Comparison of ENCODE assay signal across 8 cellular contexts in the genomic region with DNA sequence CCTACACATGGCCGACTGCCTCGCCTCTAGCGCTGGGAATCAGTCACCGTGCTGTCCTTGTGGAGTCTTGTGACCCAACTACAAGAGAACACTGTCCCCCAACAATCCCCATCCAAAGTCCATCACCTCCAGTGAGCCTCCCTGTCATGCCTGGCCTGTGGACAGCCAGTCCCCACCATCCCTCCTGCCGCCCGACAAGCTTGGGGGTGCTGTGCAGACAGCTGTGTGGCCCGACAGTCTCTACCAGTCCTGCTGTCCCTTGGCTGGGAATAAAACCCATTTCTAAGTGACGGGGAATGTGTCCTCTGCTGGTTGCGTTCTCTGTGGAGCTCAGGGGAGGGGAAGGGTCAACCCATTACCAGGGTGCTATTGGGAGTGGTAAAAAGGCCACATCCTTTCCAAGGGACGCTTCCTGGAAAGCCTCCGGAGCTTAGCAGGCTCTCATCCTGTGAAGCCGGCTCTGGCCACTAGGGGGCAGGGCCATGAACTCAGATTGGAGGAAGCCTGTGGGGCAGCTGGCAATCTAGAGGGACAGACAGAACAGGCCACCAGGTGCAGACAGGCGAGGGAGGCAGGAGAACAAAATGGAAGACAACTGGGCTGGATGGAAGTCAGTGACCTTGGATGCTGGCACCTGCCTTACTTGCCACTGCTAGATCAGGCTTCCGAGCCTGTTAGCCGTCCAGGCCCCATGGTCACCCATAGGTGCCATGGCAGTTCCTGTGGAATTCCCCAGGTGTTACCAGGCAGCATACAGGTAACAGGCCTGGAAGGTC. TPM values are rescaled to one million over a fixed set of nuclear protein-coding genes. Genes with fewer than 3 reads are reported as not detected.
DNase-seq lines count a peak whose midpoint lies in the region; ATAC-seq, FAIRE-seq and TF ChIP-seq lines count a peak whose summit lies in the region.

No MANE protein-coding gene starts in this region.

- no peak overlapping the region for H4K5ac ChIP-seq in H1 (ENCODE audit: insufficient read length, low read depth, low read length)

- H3K36me3 Mint-ChIP-seq in activated CD4-positive, alpha-beta memory T cell treated with anti-CD3 and anti-CD28 coated beads for 36 hours: no peaks in the 10 kb centered on the region
- no peaks in the 10 kb centered on the region for H3K36me3 Mint-ChIP-seq in stimulated activated effector memory CD8-positive, alpha-beta T cell treated with anti-CD3 and anti-CD28 coated beads, Interleukin-12 subunit alpha, Interleukin-12 subunit beta, amount 100 ng/mL, for 72 hours

- H3K9me3 ChIP-seq in H1 (ENCODE audit: insufficient read depth in 2 of 2, low read depth in 1 of 2, low read length in 1 of 2): peaks cover 7 to 8% of the 10 kb centered on the region in 2 experiments; a peak in 3 of 4 replicates

- no peak overlapping the region for H3K56ac ChIP-seq in H1 (replicated peaks; ENCODE audit: insufficient read length, low read depth, low read length)

- H2AFZ ChIP-seq in H1 (ENCODE audit: low read length): 0 out of 2 replicates have a peak overlapping the region, but pooled peaks have one; percentile 60

- ATAC-seq in HG02623 (IDR thresholded peaks at IDR 0.05; ENCODE audit: unreplicated experiment): peak; percentile 80
- peak; percentile 74 for ATAC-seq in stimulated activated effector memory CD8-positive, alpha-beta T cell treated with anti-CD3 and anti-CD28 coated beads, Interleukin-12 subunit alpha, Interleukin-12 subunit beta, amount 100 ng/mL, for 72 hours

- H4K20me1 ChIP-seq in H1 (replicated peaks in 1 of 2; ENCODE audit: control insufficient read depth in 1 of 2, insufficient read depth in 2 of 2, low read length in 2 of 2): no peaks in the 10 kb centered on the region

- H3K4me2 ChIP-seq in H1 (ENCODE audit: insufficient read depth in 1 of 2, low read depth in 2 of 2, low read length in 2 of 2): no peak overlapping the region

- H3K27ac ChIP-seq in H1 (ENCODE audit: low read depth, low read length): no peak overlapping the region

- TF ChIP-seq CTCF in H1 (IDR thresholded peaks at IDR 0.05; ENCODE audit: control extremely low read depth in 1 of 3, insufficient read depth in 1 of 3, low read depth in 1 of 3, low read length in 3 of 3): peak; percentile 83 to 99 (median 90)

- H4K8ac ChIP-seq in H1 (ENCODE audit: extremely low read depth, insufficient read depth, low read length): no peak overlapping the region

- H3K27me3 Mint-ChIP-seq in activated CD4-positive, alpha-beta memory T cell treated with anti-CD3 and anti-CD28 coated beads for 36 hours: no peaks in the 10 kb centered on the region

- H3K79me2 ChIP-seq in H1 (ENCODE audit: control insufficient read depth in 1 of 2, insufficient read depth in 2 of 2, low read length in 2 of 2): no peaks in the 10 kb centered on the region

- peak overlapping the region; percentile 69; the same call in 1 of the 2 replicates for H2BK5ac ChIP-seq in H1 (ENCODE audit: low read depth, low read length)

- no peak overlapping the region for H2BK120ac ChIP-seq in H1 (replicated peaks; ENCODE audit: low read depth, low read length)

- H3K23me2 ChIP-seq in H1 (ENCODE audit: low read depth, low read length): no peaks in the 10 kb centered on the region

- H2BK15ac ChIP-seq in H1 (ENCODE audit: low read length): peak overlapping the region; percentile 35; the same call in 1 of the 2 replicates

- CTCF ChIA-PET in activated CD4-positive, alpha-beta memory T cell treated with anti-CD3 and anti-CD28 coated beads for 36 hours (lab: Charles Lee): interaction anchor here (0.6 to 4.8 kb wide), 34 partner anchors 9 to 399 kb away, joined by 3 to 38 read pairs (median 4); partner anchors contain the start of genes ACTR6, DEPDC4 and SCYL2
- CTCF ChIA-PET in H1 (lab: Charles Lee; ENCODE audit: partially characterized antibody): interaction anchor here (0.6 to 4.4 kb wide), 29 partner anchors 9 to 1063 kb away, joined by 3 to 50 read pairs (median 4); partner anchors contain the start of genes ACTR6 and GAS2L3

- no peaks in the 10 kb centered on the region for H3K27me3 ChIP-seq in H1 (replicated peaks in 1 of 4; ENCODE audit: control insufficient read depth in 3 of 4, extremely low read depth in 1 of 4, insufficient read depth in 3 of 4, low read length in 3 of 4)

- no peak overlapping the region for H3K9ac ChIP-seq in H1 (replicated peaks in 1 of 4; ENCODE audit: extremely low read depth in 1 of 4, low read depth in 3 of 4, low read length in 3 of 4)

- H3K9me3 Mint-ChIP-seq in activated CD4-positive, alpha-beta memory T cell treated with anti-CD3 and anti-CD28 coated beads for 36 hours: no peaks in the 10 kb centered on the region
- no peaks in the 10 kb centered on the region for H3K9me3 Mint-ChIP-seq in stimulated activated effector memory CD8-positive, alpha-beta T cell treated with anti-CD3 and anti-CD28 coated beads, Interleukin-12 subunit alpha, Interleukin-12 subunit beta, amount 100 ng/mL, for 72 hours

- intact Hi-C loops in activated CD4-positive, alpha-beta memory T cell treated with anti-CD3 and anti-CD28 coated beads for 36 hours (cut with micrococcal nuclease): loop anchor here (1.0 kb wide), 2 partner anchors 11 to 250 kb away; no protein-coding TSS in a partner anchor

- no peak for TF ChIP-seq EP300 in H1 (IDR thresholded peaks at IDR 0.05; ENCODE audit: borderline replicate concordance in 1 of 2, low read depth in 2 of 2, low read length in 2 of 2)

- WGBS in H1 (ENCODE audit: extremely low coverage in 1 of 2, insufficient coverage in 1 of 2, insufficient read length in 1 of 2, insufficient replicate concordance in 2 of 2, low coverage in 1 of 2, low lambda C conversion rate in 2 of 2, missing lambda C conversion rate in 1 of 2), 2 experiments: 65% methylated on average over 15 of the region's 15 CpGs; no CpG with 5 or more reads in 1 of the 2 experiments

- H3K23ac ChIP-seq in H1 (ENCODE audit: insufficient read length): no peak overlapping the region

- no peaks in the 10 kb centered on the region for H3K79me1 ChIP-seq in H1 (ENCODE audit: low read depth, low read length)

- no peak overlapping the region for H3K27ac Mint-ChIP-seq in activated CD4-positive, alpha-beta memory T cell treated with anti-CD3 and anti-CD28 coated beads for 36 hours
- H3K27ac Mint-ChIP-seq in stimulated activated effector memory CD8-positive, alpha-beta T cell treated with anti-CD3 and anti-CD28 coated beads, Interleukin-12 subunit alpha, Interleukin-12 subunit beta, amount 100 ng/mL, for 72 hours: peak overlapping the region; percentile 87

- no peak overlapping the region for H3K14ac ChIP-seq in H1 (ENCODE audit: insufficient read length)

- peaks cover 4% of the 10 kb centered on the region for H3K4me1 Mint-ChIP-seq in activated CD4-positive, alpha-beta memory T cell treated with anti-CD3 and anti-CD28 coated beads for 36 hours (ENCODE audit: low read depth)
- H3K4me1 Mint-ChIP-seq in stimulated activated effector memory CD8-positive, alpha-beta T cell treated with anti-CD3 and anti-CD28 coated beads, Interleukin-12 subunit alpha, Interleukin-12 subunit beta, amount 100 ng/mL, for 72 hours: peaks cover 12% of the 10 kb centered on the region

- peaks cover 0 to 20% (median 9%) of the 10 kb centered on the region in 4 experiments; a peak in 6 of 7 replicates for H3K4me1 ChIP-seq in H1 (replicated peaks in 1 of 4; ENCODE audit: control insufficient read depth in 3 of 4, insufficient read depth in 4 of 4, low read length in 3 of 4)

- POLR2A ChIA-PET in activated CD4-positive, alpha-beta memory T cell treated with anti-CD3 and anti-CD28 coated beads for 36 hours (lab: Charles Lee): interaction anchor here (0.9 kb wide), 1 partner anchor 9 kb away, joined by 3 read pairs; no protein-coding TSS in a partner anchor
- POLR2A ChIA-PET in H1 (lab: Charles Lee; ENCODE audit: partially characterized antibody): interaction anchor here (0.7 to 3.0 kb wide), 5 partner anchors 9 to 112 kb away, joined by 3 to 18 read pairs (median 3); partner anchors contain the start of genes DEPDC4 and SCYL2

- peak; percentile 95 for FAIRE-seq in H1 (lab: Jason Lieb, UNC)

- H4K91ac ChIP-seq in H1 (replicated peaks; ENCODE audit: insufficient read length, low read length): peak overlapping the region; percentile 79

- H2BK20ac ChIP-seq in H1 (ENCODE audit: low read length): no peak overlapping the region

- TF ChIP-seq POLR2A in H1 (IDR thresholded peaks at IDR 0.05; ENCODE audit: control extremely low read depth in 1 of 2, low read depth in 2 of 2, low read length in 2 of 2): no peak

- peak; percentile 60 for DNase-seq in NCI-H345 (lab: John Stamatoyannopoulos, UW)
- DNase-seq in NCI-H345 treated with DMSO at 0.1 percent for 48 hours (lab: John Stamatoyannopoulos, UW; ENCODE audit: unreplicated experiment): no peak
- DNase-seq in NCI-H460 (ENCODE audit: extremely low read depth, low read depth): peak; percentile 68
- DNase-seq in activated CD4-positive, alpha-beta memory T cell treated with anti-CD3 and anti-CD28 coated beads for 36 hours: peak; percentile 83
- DNase-seq in H1 (ENCODE audit: low read depth in 1 of 2, low spot score in 2 of 2): peak; percentile 79 to 98
- DNase-seq in myocyte (ENCODE audit: low read depth): peak; percentile 74
- DNase-seq in stimulated activated effector memory CD8-positive, alpha-beta T cell treated with anti-CD3 and anti-CD28 coated beads, Interleukin-12 subunit alpha, Interleukin-12 subunit beta, amount 100 ng/mL, for 72 hours (ENCODE audit: low spot score in 2 of 2): peak; percentile 70 to 86

- H3K36me3 ChIP-seq in H1 (ENCODE audit: control insufficient read depth in 2 of 4, insufficient read depth in 4 of 4, low read length in 3 of 4): no peaks in the 10 kb centered on the region; a peak in 1 of 8 replicates

- H3K4me3 Mint-ChIP-seq in activated CD4-positive, alpha-beta memory T cell treated with anti-CD3 and anti-CD28 coated beads for 36 hours: no peak overlapping the region
- H3K4me3 Mint-ChIP-seq in stimulated activated effector memory CD8-positive, alpha-beta T cell treated with anti-CD3 and anti-CD28 coated beads, Interleukin-12 subunit alpha, Interleukin-12 subunit beta, amount 100 ng/mL, for 72 hours: no peak overlapping the region

- no peak overlapping the region for H2AK5ac ChIP-seq in H1 (ENCODE audit: low read depth, low read length)

- no peak overlapping the region; the same call in 1 of the 2 replicates for H3K18ac ChIP-seq in H1 (ENCODE audit: extremely low read depth, low read length)

- TF ChIP-seq RAD21 in H1 (IDR thresholded peaks at IDR 0.05 in 1 of 2, conservative IDR thresholded peaks at IDR 0.05 in 1 of 2; ENCODE audit: low read depth in 2 of 2, low read length in 2 of 2): peak; percentile 57 to 73

- no peak overlapping the region for H3K4ac ChIP-seq in H1 (replicated peaks; ENCODE audit: insufficient read length, low read depth, low read length)

- H3K4me3 ChIP-seq in H1 (ENCODE audit: extremely low read depth in 1 of 4, insufficient read depth in 2 of 4, low read depth in 3 of 4, low read length in 4 of 4): no peak overlapping the region

- H2BK12ac ChIP-seq in H1 (ENCODE audit: low read depth, low read length): peak overlapping the region; percentile 61; the same call in 1 of the 2 replicates

RNA-seq across cellular contexts. Expression of gene BLTP3B, which starts 12.0 kb away (rescaled TPM):
- 34.5 and 36.7 TPM in 2 replicates for total RNA-seq in NCI-H460 (2014; rRNA removed; shearing (Covaris generic))
- 8.4 and 9.7 TPM in 2 replicates for polyA plus RNA-seq in NCI-H460 (2014; cell fraction: nucleus; rRNA removed)
- 10 to 100 TPM; 53.1 to 53.9 TPM for total RNA-seq in activated CD4-positive, alpha-beta memory T cell treated with anti-CD3 and anti-CD28 coated beads for 36 hours
- total RNA-seq in H1 (2021; fragmentation: NEBNext Ultra II Directional; extraction: Animal tissue kit (Norgen Biotek cat#: 25700)): 24.4 and 28.6 TPM in 2 replicates
- 5.7 and 7.0 TPM in 2 replicates for polyA plus RNA-seq in H1 (2011; rRNA removed)
- polyA plus RNA-seq in H1 (2011; cell fraction: cytosol; rRNA removed): 11.3 TPM
- polyA plus RNA-seq in H1 (2011; cell fraction: nucleus; rRNA removed): 6.7 TPM
- 6.6 to 14.0 TPM (median 8.0 TPM) in 4 replicates for polyA plus RNA-seq in H1 (2012, experiment 1 of 2)
- 0.93 TPM for polyA plus RNA-seq in H1 (2012, experiment 2 of 2)
- polyA plus RNA-seq in H1 (2013, experiment 1 of 2): 12.1 TPM
- 11.6 TPM for polyA plus RNA-seq in H1 (2013, experiment 2 of 2)
- 38.0 and 67.7 TPM in 2 replicates for polyA minus RNA-seq in H1 (2011; rRNA and poly(A)+ RNA removed)
- 33.0 TPM for polyA minus RNA-seq in H1 (2011; cell fraction: cytosol; rRNA and poly(A)+ RNA removed)
- polyA minus RNA-seq in H1 (2011; cell fraction: nucleus; rRNA and poly(A)+ RNA removed): 54.7 TPM
- 38.5 and 43.2 TPM in 2 replicates for total RNA-seq in myocyte
- 7.3 TPM for polyA plus RNA-seq in myocyte (2012)

RNA-seq across cellular contexts. Expression of gene ACTR6, which starts 46.0 kb away (rescaled TPM):
- total RNA-seq in NCI-H460 (2014; rRNA removed; shearing (Covaris generic)): 41.5 and 42.2 TPM in 2 replicates
- polyA plus RNA-seq in NCI-H460 (2014; cell fraction: nucleus; rRNA removed): 29.6 and 39.9 TPM in 2 replicates
- 10 to 100 TPM; 58.3 to 60.3 TPM for total RNA-seq in activated CD4-positive, alpha-beta memory T cell treated with anti-CD3 and anti-CD28 coated beads for 36 hours
- total RNA-seq in H1 (2021; fragmentation: NEBNext Ultra II Directional; extraction: Animal tissue kit (Norgen Biotek cat#: 25700)): 36.8 and 38.1 TPM in 2 replicates
- polyA plus RNA-seq in H1 (2011; rRNA removed): 4.8 and 10.2 TPM in 2 replicates
- 14.8 TPM for polyA plus RNA-seq in H1 (2011; cell fraction: cytosol; rRNA removed)
- polyA plus RNA-seq in H1 (2011; cell fraction: nucleus; rRNA removed): 4.4 TPM
- polyA plus RNA-seq in H1 (2012, experiment 1 of 2): 16.4 to 23.2 TPM (median 20.9 TPM) in 4 replicates
- 5.7 TPM for polyA plus RNA-seq in H1 (2012, experiment 2 of 2)
- 19.2 TPM for polyA plus RNA-seq in H1 (2013, experiment 1 of 2)
- polyA plus RNA-seq in H1 (2013, experiment 2 of 2): 18.7 TPM
- 8.6 and 13.6 TPM in 2 replicates for polyA minus RNA-seq in H1 (2011; rRNA and poly(A)+ RNA removed)
- polyA minus RNA-seq in H1 (2011; cell fraction: cytosol; rRNA and poly(A)+ RNA removed): 9.8 TPM
- polyA minus RNA-seq in H1 (2011; cell fraction: nucleus; rRNA and poly(A)+ RNA removed): 19.8 TPM
- 23.4 and 29.4 TPM in 2 replicates for total RNA-seq in myocyte
- 16.0 TPM for polyA plus RNA-seq in myocyte (2012)
